10 cellular contexts compared by ENCODE assay signal in genomic region chr2:112784199-112785189, GRCh38. TPM values are rescaled to one million over a fixed set of nuclear protein-coding genes. Genes with fewer than 3 reads are reported as not detected.
DNase-seq lines count a peak whose midpoint lies in the region; ATAC-seq lines count a peak whose summit lies in the region.
"Had no signal": no experiment of that assay in that cellular context is flagged by ENCODE, and none has a peak within 500 bp of the region (broad histone marks: within the 10 kb centered on the region; RNA-seq: fewer than 3 reads in every experiment).

Gene IL1A (minus strand): TSS chr2:112784493. CDS start chr2:112783770, 723 bp downstream.

- no peak within 1 kb of the TSS for H3K4me3 Mint-ChIP-seq in T-helper 17 cell

- peaks cover 4% of the 10 kb centered on the region for H3K4me1 Mint-ChIP-seq in T-helper 17 cell

- no peaks in the 10 kb centered on the region for H3K36me3 ChIP-seq in iPS-18a (ENCODE audit: control insufficient read depth, low read depth, low read length)

- no peak within 1 kb of the TSS for H3K27ac Mint-ChIP-seq in T-helper 17 cell

- ATAC-seq in T-helper 17 cell, result peak; percentile 56
- ATAC-seq in HG03354 (IDR thresholded peaks at IDR 0.05; ENCODE audit: poor library complexity, severe bottlenecking, unreplicated experiment), result no peak
- ATAC-seq in Right ventricle myocardium superior (ENCODE audit: poor library complexity), result no peak
- no peak for ATAC-seq in GM18858 (IDR thresholded peaks at IDR 0.05; ENCODE audit: unreplicated experiment)

- H3K4me1 ChIP-seq in iPS-18a (ENCODE audit: control insufficient read depth, low read depth, low read length), result peaks cover 26% of the 10 kb centered on the region

- no peak within 1 kb of the TSS for H3K9ac ChIP-seq in iPS-18a (ENCODE audit: low read length)

- H3K9me3 ChIP-seq in T-helper 17 cell (ENCODE audit: control insufficient read depth, low read length, poor library complexity, severe bottlenecking) (no peaks in the 10 kb centered on the region), iPS-18a (ENCODE audit: control insufficient read depth, low read depth, low read length) (no peaks in the 10 kb centered on the region)

- DNase-seq in stimulated activated naive CD4-positive, alpha-beta T cell treated with Interleukin-2 at 50 U/mL for 16 hours (lab: John Stamatoyannopoulos, UW), result peak; percentile 2
- DNase-seq in stimulated activated naive CD4-positive, alpha-beta T cell (lab: John Stamatoyannopoulos, UW), result no peak
- DNase-seq in T-helper 17 cell (no peak), Right ventricle myocardium superior (no peak), NCI-H748 (lab: John Stamatoyannopoulos, UW; ENCODE audit: unreplicated experiment) (no peak)
- DNase-seq: activated CD4-positive, alpha-beta T cell treated with anti-CD3 and anti-CD28 coated beads, Interleukin-2, amount 50 U/mL, for 48 hours; DMS79 had no signal

- H3K4me3 ChIP-seq in iPS-18a (ENCODE audit: low read length), result peak within 1 kb of the TSS; percentile 29

- intact Hi-C loops in Right ventricle myocardium superior (cut with DNase I), result no loop called here

- no peaks in the 10 kb centered on the region for H3K27me3 ChIP-seq in iPS-18a (ENCODE audit: control insufficient read depth, insufficient read depth, low read length)

- H3K27me3 Mint-ChIP-seq in T-helper 17 cell, result peaks cover 43% of the 10 kb centered on the region

- H3K36me3 Mint-ChIP-seq in T-helper 17 cell (ENCODE audit: low read depth), result peaks cover 4% of the 10 kb centered on the region

- H3K27ac ChIP-seq in iPS-18a (ENCODE audit: low read length), result no peak within 1 kb of the TSS

RNA-seq across cellular contexts. Expression of gene IL1A, which starts in this region (rescaled TPM):
- total RNA-seq in T-helper 17 cell (under 1 TPM; 0.35 to 0.44 TPM), Right ventricle myocardium superior (not detected)

Comparison
In these comparisons a context has a peak if more than half of its experiments do, and no peak if none do; other contexts are left out.
1. Peak in ATAC-seq in T-helper 17 cell; RNA of the gene not detected or under 1 TPM.